ENCODE assay signal across 8 cellular contexts in genomic region chr3:133927543-133928066, GRCh38. TPM values are rescaled to one million over a fixed set of nuclear protein-coding genes. Genes with fewer than 3 reads are reported as not detected.
DNase-seq lines count a peak whose midpoint lies in the region; ATAC-seq and TF ChIP-seq lines count a peak whose summit lies in the region.

No MANE protein-coding gene starts in this region.

- peaks cover 4% of the 10 kb centered on the region for H3K4me1 Mint-ChIP-seq in glutamatergic neuron (ENCODE audit: low read depth, unreplicated experiment)

- peak overlapping the region; percentile 68 for H3K4me3 Mint-ChIP-seq in glutamatergic neuron (ENCODE audit: unreplicated experiment)

- WGBS in tibial nerve, 2 donors, result 4 to 5% methylated on average over 22 to 34 of the region's 50 CpGs

- H3K9me3 ChIP-seq in Peyer's patch (no peaks in the 10 kb centered on the region), tibial nerve (no peaks in the 10 kb centered on the region)

- ATAC-seq in HG02884 (IDR thresholded peaks at IDR 0.05; ENCODE audit: unreplicated experiment), result peak; percentile 57

- H3K27me3 Mint-ChIP-seq in glutamatergic neuron (ENCODE audit: unreplicated experiment), result peaks cover 8% of the 10 kb centered on the region

- TF ChIP-seq CTCF in Peyer's patch (IDR thresholded peaks at IDR 0.05) (peak; percentile 38 to 80 (median 74)), glutamatergic neuron (IDR thresholded peaks at IDR 0.05; ENCODE audit: partially characterized antibody, unreplicated experiment) (peak; percentile 81), tibial nerve (IDR thresholded peaks at IDR 0.05) (peak; percentile 76 to 92 (median 89))

- H3K36me3 ChIP-seq in Peyer's patch, result no peaks in the 10 kb centered on the region
- no peaks in the 10 kb centered on the region for H3K36me3 ChIP-seq in tibial nerve

- no peaks in the 10 kb centered on the region for H3K36me3 Mint-ChIP-seq in glutamatergic neuron (ENCODE audit: unreplicated experiment)

- H3K4me1 ChIP-seq in Peyer's patch (peaks cover 0 to 6% (median 5%) of the 10 kb centered on the region in 4 donors), tibial nerve (peaks cover 0 to 11% (median 0%) of the 10 kb centered on the region in 4 donors)

- DNase-seq in NCI-H1105 treated with DMSO at 0.1 percent for 48 hours (lab: John Stamatoyannopoulos, UW) (peak; percentile 22), NCI-H1105 (lab: John Stamatoyannopoulos, UW) (no peak), Peyer's patch (peak; percentile 44 to 82 (median 72)), activated gamma-delta T cell (lab: John Stamatoyannopoulos, UW) (peak; percentile 55), glutamatergic neuron (peak; percentile 79), pons (ENCODE audit: low spot score) (peak; percentile 10), tibial nerve (ENCODE audit: low spot score in 2 of 2) (no peak)

- no peak overlapping the region for H3K27ac ChIP-seq in Peyer's patch
- H3K27ac ChIP-seq in tibial nerve, result no peak overlapping the region

- no peaks in the 10 kb centered on the region for H3K27me3 ChIP-seq in Peyer's patch
- H3K27me3 ChIP-seq in tibial nerve, result no peaks in the 10 kb centered on the region

- peaks cover 6% of the 10 kb centered on the region for H3K9me3 Mint-ChIP-seq in glutamatergic neuron (ENCODE audit: unreplicated experiment)

- H3K27ac Mint-ChIP-seq in glutamatergic neuron (ENCODE audit: unreplicated experiment), result no peak overlapping the region

- TF ChIP-seq POLR2A in Peyer's patch (IDR thresholded peaks at IDR 0.05) (no peak), tibial nerve (IDR thresholded peaks at IDR 0.05) (no peak)

- H3K4me3 ChIP-seq in Peyer's patch (peak overlapping the region; percentile 28 to 65 (median 56)), tibial nerve (peak overlapping the region; percentile 25 to 61 (median 38))

- no peak for TF ChIP-seq EP300 in tibial nerve (IDR thresholded peaks at IDR 0.05)

RNA-seq across cellular contexts. Expression of gene RAB6B, which starts 31.9 kb away (rescaled TPM):
- total RNA-seq in Peyer's patch (1 to 10 TPM in 1 of 4 donors, under 1 TPM in 3; 0.53 to 1.2 (median 0.81) TPM), glutamatergic neuron (ENCODE audit: unreplicated experiment) (222 TPM), tibial nerve (1 to 10 TPM; 1.4 to 3.6 (median 2.0) TPM)

Comparison
In these comparisons a context has a peak if more than half of its experiments do, and no peak if none do; other contexts are left out.
1. DNase-seq: peak in NCI-H1105 treated with DMSO at 0.1 percent for 48 hours (single experiment), Peyer's patch (3 of 3), activated gamma-delta T cell (single experiment), glutamatergic neuron (single experiment) and pons (single experiment); none in NCI-H1105 (single experiment) and tibial nerve (0 of 2).
2. RNA of gene RAB6B, which starts 31.9 kb away (total RNA-seq): 222 TPM in glutamatergic neuron (single experiment); 1.4 to 3.6 TPM in tibial nerve and 0.53 to 1.2 TPM in Peyer's patch; every median in the first group is over 10 times any median in the second.
3. Peak in every context shown above with its lines, with median percentiles within 50 percentile points of each other: CTCF ChIP-seq.